1 cellular context compared by ENCODE assay signal in the genomic region with DNA sequence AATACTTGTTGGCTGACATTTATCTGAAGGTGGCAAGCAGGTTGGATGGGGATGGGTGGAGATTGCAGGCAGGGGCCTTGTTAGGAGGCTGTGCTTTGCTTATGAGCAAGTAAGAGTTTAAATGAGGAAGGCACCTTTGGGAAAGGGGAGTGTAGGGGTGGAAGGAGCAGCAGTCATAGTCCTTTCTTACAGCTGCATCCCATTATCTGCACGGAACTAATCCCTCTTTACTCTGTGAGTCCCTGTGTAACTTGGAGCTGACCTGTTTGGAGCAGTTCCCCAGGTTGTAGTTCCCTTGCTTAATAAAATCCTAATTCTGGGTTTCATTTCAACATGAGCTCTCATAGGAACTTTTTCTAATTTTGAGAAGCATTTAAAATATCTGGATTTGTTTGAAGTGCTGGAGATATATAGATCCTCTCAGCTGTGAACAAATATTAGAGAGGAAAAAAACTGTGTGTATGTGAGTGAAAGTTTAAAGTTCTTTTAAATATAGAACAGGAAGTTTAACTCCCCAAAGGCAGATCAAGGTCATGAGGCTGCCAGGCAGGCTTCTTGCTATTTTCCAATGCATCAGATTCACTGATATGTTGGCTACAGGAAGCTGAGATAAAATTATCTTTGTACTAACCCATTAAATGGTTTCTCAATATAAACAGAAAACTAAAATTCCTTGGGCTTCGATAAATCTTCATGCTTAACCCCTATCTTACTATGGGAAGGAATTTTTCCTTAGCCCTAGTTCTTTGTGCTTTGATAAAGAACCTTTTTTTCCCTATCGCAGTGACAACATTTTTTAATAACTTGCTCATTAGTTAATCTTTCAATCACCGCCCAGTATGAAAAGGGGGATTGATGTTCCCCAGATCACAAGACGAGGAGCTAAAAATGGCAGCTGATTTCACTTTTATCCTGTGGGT.
TF ChIP-seq lines count a peak whose summit lies in the region.

No MANE protein-coding gene starts in this region.

TF ChIP-seq in HepG2, 621 proteins besides CTCF, POLR2A, EP300 and RAD21 (continued from another document and continues in another):
- TF ChIP-seq FOXM1 (CRISPR knock-in tag; IDR thresholded peaks at IDR 0.05) = no peak
- TF ChIP-seq CHD2 (IDR thresholded peaks at IDR 0.05; ENCODE audit: low read depth, low read length) = no peak
- TF ChIP-seq, protein P1, sequence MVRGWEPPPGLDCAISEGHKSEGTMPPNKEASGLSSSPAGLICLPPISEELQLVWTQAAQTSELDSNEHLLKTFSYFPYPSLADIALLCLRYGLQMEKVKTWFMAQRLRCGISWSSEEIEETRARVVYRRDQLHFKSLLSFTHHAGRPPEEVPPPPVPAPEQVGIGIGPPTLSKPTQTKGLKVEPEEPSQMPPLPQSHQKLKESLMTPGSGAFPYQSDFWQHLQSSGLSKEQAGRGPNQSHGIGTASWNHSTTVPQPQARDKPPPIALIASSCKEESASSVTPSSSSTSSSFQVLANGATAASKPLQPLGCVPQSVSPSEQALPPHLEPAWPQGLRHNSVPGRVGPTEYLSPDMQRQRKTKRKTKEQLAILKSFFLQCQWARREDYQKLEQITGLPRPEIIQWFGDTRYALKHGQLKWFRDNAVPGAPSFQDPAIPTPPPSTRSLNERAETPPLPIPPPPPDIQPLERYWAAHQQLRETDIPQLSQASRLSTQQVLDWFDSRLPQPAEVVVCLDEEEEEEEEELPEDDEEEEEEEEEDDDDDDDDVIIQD (CRISPR knock-in tag; IDR thresholded peaks at IDR 0.05; ENCODE audit: low read depth) = peak; percentile 67
- no peak for TF ChIP-seq CBX1 (IDR thresholded peaks at IDR 0.05; ENCODE audit: low read depth)
- no peak for TF ChIP-seq CENPT (CRISPR knock-in tag; IDR thresholded peaks at IDR 0.05; ENCODE audit: low read depth)
- no peak for TF ChIP-seq ZBTB8A (CRISPR knock-in tag; IDR thresholded peaks at IDR 0.05; ENCODE audit: borderline replicate concordance, low read depth)
- peak; percentile 94 for TF ChIP-seq RBM22 (optimal IDR thresholded peaks at IDR 0.05; ENCODE audit: low read length)
- TF ChIP-seq RFX3 (CRISPR knock-in tag; IDR thresholded peaks at IDR 0.05) = no peak
- TF ChIP-seq NFKB2 (CRISPR knock-in tag; IDR thresholded peaks at IDR 0.05; ENCODE audit: borderline replicate concordance) = no peak
- TF ChIP-seq CBFB (CRISPR knock-in tag; IDR thresholded peaks at IDR 0.05) = 0 out of 2 replicates have a peak, but pooled peaks have one; percentile 5
- TF ChIP-seq FOXJ3 (CRISPR knock-in tag; IDR thresholded peaks at IDR 0.05; ENCODE audit: borderline replicate concordance) = peak; percentile 86; the same call in 1 of the 2 replicates
- no peak for TF ChIP-seq ZSCAN9 (CRISPR knock-in tag; IDR thresholded peaks at IDR 0.05; ENCODE audit: borderline replicate concordance)
- TF ChIP-seq ZNF839 (CRISPR knock-in tag; IDR thresholded peaks at IDR 0.05; ENCODE audit: borderline replicate concordance) = no peak
- TF ChIP-seq, protein P2, sequence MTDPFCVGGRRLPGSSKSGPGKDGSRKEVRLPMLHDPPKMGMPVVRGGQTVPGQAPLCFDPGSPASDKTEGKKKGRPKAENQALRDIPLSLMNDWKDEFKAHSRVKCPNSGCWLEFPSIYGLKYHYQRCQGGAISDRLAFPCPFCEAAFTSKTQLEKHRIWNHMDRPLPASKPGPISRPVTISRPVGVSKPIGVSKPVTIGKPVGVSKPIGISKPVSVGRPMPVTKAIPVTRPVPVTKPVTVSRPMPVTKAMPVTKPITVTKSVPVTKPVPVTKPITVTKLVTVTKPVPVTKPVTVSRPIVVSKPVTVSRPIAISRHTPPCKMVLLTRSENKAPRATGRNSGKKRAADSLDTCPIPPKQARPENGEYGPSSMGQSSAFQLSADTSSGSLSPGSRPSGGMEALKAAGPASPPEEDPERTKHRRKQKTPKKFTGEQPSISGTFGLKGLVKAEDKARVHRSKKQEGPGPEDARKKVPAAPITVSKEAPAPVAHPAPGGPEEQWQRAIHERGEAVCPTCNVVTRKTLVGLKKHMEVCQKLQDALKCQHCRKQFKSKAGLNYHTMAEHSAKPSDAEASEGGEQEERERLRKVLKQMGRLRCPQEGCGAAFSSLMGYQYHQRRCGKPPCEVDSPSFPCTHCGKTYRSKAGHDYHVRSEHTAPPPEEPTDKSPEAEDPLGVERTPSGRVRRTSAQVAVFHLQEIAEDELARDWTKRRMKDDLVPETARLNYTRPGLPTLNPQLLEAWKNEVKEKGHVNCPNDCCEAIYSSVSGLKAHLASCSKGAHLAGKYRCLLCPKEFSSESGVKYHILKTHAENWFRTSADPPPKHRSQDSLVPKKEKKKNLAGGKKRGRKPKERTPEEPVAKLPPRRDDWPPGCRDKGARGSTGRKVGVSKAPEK (CRISPR knock-in tag; IDR thresholded peaks at IDR 0.05; ENCODE audit: borderline replicate concordance) = no peak
- no peak for TF ChIP-seq MTF2 (CRISPR knock-in tag; IDR thresholded peaks at IDR 0.05; ENCODE audit: borderline replicate concordance)
- TF ChIP-seq, protein P3, sequence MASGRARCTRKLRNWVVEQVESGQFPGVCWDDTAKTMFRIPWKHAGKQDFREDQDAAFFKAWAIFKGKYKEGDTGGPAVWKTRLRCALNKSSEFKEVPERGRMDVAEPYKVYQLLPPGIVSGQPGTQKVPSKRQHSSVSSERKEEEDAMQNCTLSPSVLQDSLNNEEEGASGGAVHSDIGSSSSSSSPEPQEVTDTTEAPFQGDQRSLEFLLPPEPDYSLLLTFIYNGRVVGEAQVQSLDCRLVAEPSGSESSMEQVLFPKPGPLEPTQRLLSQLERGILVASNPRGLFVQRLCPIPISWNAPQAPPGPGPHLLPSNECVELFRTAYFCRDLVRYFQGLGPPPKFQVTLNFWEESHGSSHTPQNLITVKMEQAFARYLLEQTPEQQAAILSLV (CRISPR knock-in tag; IDR thresholded peaks at IDR 0.05; ENCODE audit: borderline replicate concordance) = no peak
- TF ChIP-seq ZNF101 (CRISPR knock-in tag; IDR thresholded peaks at IDR 0.05; ENCODE audit: borderline replicate concordance, low read depth) = no peak
- TF ChIP-seq, protein P4, sequence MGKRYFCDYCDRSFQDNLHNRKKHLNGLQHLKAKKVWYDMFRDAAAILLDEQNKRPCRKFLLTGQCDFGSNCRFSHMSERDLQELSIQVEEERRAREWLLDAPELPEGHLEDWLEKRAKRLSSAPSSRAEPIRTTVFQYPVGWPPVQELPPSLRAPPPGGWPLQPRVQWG (CRISPR knock-in tag; IDR thresholded peaks at IDR 0.05; ENCODE audit: borderline replicate concordance, low read depth) = no peak
- TF ChIP-seq ZSCAN22 (CRISPR knock-in tag; IDR thresholded peaks at IDR 0.05) = no peak
- no peak for TF ChIP-seq SMARCC2 (IDR thresholded peaks at IDR 0.05)
- no peak for TF ChIP-seq TOPORS (CRISPR knock-in tag; IDR thresholded peaks at IDR 0.05)
- no peak for TF ChIP-seq SOX6 (IDR thresholded peaks at IDR 0.05)
- TF ChIP-seq SOX6 (CRISPR knock-in tag; IDR thresholded peaks at IDR 0.05) = peak; percentile 87
- no peak for TF ChIP-seq SIX4 (CRISPR knock-in tag; IDR thresholded peaks at IDR 0.05)
- TF ChIP-seq, protein P5, sequence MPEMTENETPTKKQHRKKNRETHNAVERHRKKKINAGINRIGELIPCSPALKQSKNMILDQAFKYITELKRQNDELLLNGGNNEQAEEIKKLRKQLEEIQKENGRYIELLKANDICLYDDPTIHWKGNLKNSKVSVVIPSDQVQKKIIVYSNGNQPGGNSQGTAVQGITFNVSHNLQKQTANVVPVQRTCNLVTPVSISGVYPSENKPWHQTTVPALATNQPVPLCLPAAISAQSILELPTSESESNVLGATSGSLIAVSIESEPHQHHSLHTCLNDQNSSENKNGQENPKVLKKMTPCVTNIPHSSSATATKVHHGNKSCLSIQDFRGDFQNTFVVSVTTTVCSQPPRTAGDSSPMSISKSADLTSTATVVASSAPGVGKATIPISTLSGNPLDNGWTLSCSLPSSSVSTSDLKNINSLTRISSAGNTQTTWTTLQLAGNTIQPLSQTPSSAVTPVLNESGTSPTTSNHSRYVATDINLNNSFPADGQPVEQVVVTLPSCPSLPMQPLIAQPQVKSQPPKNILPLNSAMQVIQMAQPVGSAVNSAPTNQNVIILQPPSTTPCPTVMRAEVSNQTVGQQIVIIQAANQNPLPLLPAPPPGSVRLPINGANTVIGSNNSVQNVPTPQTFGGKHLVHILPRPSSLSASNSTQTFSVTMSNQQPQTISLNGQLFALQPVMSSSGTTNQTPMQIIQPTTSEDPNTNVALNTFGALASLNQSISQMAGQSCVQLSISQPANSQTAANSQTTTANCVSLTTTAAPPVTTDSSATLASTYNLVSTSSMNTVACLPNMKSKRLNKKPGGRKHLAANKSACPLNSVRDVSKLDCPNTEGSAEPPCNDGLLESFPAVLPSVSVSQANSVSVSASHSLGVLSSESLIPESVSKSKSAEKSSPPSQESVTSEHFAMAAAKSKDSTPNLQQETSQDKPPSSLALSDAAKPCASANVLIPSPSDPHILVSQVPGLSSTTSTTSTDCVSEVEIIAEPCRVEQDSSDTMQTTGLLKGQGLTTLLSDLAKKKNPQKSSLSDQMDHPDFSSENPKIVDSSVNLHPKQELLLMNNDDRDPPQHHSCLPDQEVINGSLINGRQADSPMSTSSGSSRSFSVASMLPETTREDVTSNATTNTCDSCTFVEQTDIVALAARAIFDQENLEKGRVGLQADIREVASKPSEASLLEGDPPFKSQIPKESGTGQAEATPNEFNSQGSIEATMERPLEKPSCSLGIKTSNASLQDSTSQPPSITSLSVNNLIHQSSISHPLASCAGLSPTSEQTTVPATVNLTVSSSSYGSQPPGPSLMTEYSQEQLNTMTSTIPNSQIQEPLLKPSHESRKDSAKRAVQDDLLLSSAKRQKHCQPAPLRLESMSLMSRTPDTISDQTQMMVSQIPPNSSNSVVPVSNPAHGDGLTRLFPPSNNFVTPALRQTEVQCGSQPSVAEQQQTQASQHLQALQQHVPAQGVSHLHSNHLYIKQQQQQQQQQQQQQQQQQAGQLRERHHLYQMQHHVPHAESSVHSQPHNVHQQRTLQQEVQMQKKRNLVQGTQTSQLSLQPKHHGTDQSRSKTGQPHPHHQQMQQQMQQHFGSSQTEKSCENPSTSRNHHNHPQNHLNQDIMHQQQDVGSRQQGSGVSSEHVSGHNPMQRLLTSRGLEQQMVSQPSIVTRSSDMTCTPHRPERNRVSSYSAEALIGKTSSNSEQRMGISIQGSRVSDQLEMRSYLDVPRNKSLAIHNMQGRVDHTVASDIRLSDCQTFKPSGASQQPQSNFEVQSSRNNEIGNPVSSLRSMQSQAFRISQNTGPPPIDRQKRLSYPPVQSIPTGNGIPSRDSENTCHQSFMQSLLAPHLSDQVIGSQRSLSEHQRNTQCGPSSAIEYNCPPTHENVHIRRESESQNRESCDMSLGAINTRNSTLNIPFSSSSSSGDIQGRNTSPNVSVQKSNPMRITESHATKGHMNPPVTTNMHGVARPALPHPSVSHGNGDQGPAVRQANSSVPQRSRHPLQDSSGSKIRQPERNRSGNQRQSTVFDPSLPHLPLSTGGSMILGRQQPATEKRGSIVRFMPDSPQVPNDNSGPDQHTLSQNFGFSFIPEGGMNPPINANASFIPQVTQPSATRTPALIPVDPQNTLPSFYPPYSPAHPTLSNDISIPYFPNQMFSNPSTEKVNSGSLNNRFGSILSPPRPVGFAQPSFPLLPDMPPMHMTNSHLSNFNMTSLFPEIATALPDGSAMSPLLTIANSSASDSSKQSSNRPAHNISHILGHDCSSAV (CRISPR knock-in tag; IDR thresholded peaks at IDR 0.05; ENCODE audit: borderline replicate concordance) = no peak
- no peak for TF ChIP-seq HIVEP1 (CRISPR knock-in tag; IDR thresholded peaks at IDR 0.05)
- no peak for TF ChIP-seq HDAC6 (IDR thresholded peaks at IDR 0.05; ENCODE audit: low read depth, low read length)
- TF ChIP-seq, protein P6, sequence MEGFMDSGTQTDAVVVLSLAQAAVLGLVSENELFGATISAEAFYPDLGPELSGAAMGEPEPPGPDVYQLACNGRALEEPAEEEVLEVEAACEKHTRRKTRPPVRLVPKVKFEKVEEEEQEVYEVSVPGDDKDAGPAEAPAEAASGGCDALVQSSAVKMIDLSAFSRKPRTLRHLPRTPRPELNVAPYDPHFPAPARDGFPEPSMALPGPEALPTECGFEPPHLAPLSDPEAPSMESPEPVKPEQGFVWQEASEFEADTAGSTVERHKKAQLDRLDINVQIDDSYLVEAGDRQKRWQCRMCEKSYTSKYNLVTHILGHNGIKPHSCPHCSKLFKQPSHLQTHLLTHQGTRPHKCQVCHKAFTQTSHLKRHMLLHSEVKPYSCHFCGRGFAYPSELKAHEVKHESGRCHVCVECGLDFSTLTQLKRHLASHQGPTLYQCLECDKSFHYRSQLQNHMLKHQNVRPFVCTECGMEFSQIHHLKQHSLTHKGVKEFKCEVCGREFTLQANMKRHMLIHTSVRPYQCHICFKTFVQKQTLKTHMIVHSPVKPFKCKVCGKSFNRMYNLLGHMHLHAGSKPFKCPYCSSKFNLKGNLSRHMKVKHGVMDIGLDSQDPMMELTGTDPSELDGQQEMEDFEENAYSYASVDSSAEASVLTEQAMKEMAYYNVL (CRISPR knock-in tag; IDR thresholded peaks at IDR 0.05; ENCODE audit: borderline replicate concordance) = peak; percentile 13; the same call in 1 of the 2 replicates
- TF ChIP-seq CEBPG (CRISPR knock-in tag; IDR thresholded peaks at IDR 0.05) = peak; percentile 37; the same call in 1 of the 2 replicates
- no peak for TF ChIP-seq HMGA1 (CRISPR knock-in tag; conservative IDR thresholded peaks at IDR 0.05)
- no peak for TF ChIP-seq KLF6 (CRISPR knock-in tag; IDR thresholded peaks at IDR 0.05)
- TF ChIP-seq CC2D1A (CRISPR knock-in tag; IDR thresholded peaks at IDR 0.05) = no peak
- TF ChIP-seq, protein P7, sequence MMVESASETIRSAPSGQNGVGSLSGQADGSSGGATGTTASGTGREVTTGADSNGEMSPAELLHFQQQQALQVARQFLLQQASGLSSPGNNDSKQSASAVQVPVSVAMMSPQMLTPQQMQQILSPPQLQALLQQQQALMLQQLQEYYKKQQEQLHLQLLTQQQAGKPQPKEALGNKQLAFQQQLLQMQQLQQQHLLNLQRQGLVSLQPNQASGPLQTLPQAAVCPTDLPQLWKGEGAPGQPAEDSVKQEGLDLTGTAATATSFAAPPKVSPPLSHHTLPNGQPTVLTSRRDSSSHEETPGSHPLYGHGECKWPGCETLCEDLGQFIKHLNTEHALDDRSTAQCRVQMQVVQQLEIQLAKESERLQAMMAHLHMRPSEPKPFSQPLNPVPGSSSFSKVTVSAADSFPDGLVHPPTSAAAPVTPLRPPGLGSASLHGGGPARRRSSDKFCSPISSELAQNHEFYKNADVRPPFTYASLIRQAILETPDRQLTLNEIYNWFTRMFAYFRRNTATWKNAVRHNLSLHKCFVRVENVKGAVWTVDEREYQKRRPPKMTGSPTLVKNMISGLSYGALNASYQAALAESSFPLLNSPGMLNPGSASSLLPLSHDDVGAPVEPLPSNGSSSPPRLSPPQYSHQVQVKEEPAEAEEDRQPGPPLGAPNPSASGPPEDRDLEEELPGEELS (CRISPR knock-in tag; IDR thresholded peaks at IDR 0.05) = peak; percentile 69; the same call in 1 of the 2 replicates
- no peak for TF ChIP-seq TBL1XR1 (IDR thresholded peaks at IDR 0.05; ENCODE audit: borderline replicate concordance, low read length, partially characterized antibody)
- no peak for TF ChIP-seq PHB2 (IDR thresholded peaks at IDR 0.05; ENCODE audit: partially characterized antibody)
